ENCODE assay signal across 8 cellular contexts in genomic region chr5:93578813-93579560, GRCh38. TPM values are rescaled to one million over a fixed set of nuclear protein-coding genes. Genes with fewer than 3 reads are reported as not detected.
A peak's percentile ranks its signal among the peaks of the same experiment; 100 is the strongest.
DNase-seq lines count a peak whose midpoint lies in the region; ATAC-seq lines count a peak whose summit lies in the region.

No MANE protein-coding gene starts in this region.

- peaks cover 83% of the 10 kb centered on the region for H3K27me3 ChIP-seq in mucosa of stomach (ENCODE audit: control insufficient read depth, insufficient read depth, low read length)

- peak overlapping the region; percentile 0 for H3K4me3 ChIP-seq in mucosa of stomach (ENCODE audit: low read length)

- intact Hi-C loops in Right ventricle myocardium inferior (cut with DNase I): no loop called here
- intact Hi-C loops in Right ventricle myocardium superior (cut with DNase I): no loop called here

- peaks cover 25% of the 10 kb centered on the region for H3K4me1 ChIP-seq in mucosa of stomach (ENCODE audit: control insufficient read depth, insufficient read depth, low read length)

- H3K9me3 ChIP-seq in mucosa of stomach (ENCODE audit: control insufficient read depth, low read length): no peaks in the 10 kb centered on the region

- no peak for ATAC-seq in Right ventricle myocardium inferior
- no peak for ATAC-seq in Right ventricle myocardium superior (ENCODE audit: poor library complexity)
- no peak for ATAC-seq in GM18861 (IDR thresholded peaks at IDR 0.05; ENCODE audit: unreplicated experiment)
- ATAC-seq in HG02938 (IDR thresholded peaks at IDR 0.05; ENCODE audit: unreplicated experiment): no peak
- ATAC-seq in GM18520 (IDR thresholded peaks at IDR 0.05; ENCODE audit: unreplicated experiment): no peak

- peak overlapping the region; percentile 51 for H3K9ac ChIP-seq in mucosa of stomach (ENCODE audit: low read length)

- no peaks in the 10 kb centered on the region for H3K36me3 ChIP-seq in mucosa of stomach (ENCODE audit: control insufficient read depth, insufficient read depth, low read length)

- DNase-seq in Right ventricle myocardium inferior (ENCODE audit: missing footprints): peak; percentile 60
- DNase-seq in Right ventricle myocardium superior: no peak
- DNase-seq in dedifferentiated amniotic fluid mesenchymal stem cell (ENCODE audit: extremely low spot score): peak; percentile 43
- DNase-seq in iPS-NIHi7 (ENCODE audit: extremely low spot score): no peak

RNA-seq across cellular contexts. Expression of gene NR2F1-AS1, which starts 2.0 kb away (rescaled TPM):
- total RNA-seq in Right ventricle myocardium inferior: 0.60 TPM
- total RNA-seq in Right ventricle myocardium superior: 0.22 TPM

RNA-seq across cellular contexts. Expression of gene NR2F1, which starts 4.0 kb away (rescaled TPM):
- total RNA-seq in Right ventricle myocardium inferior: 1.3 TPM
- 0.70 TPM for total RNA-seq in Right ventricle myocardium superior

Comparison
In these comparisons a context has a peak if more than half of its experiments do, and no peak if none do; other contexts are left out.
1. DNase-seq: peak in Right ventricle myocardium inferior (single experiment) and dedifferentiated amniotic fluid mesenchymal stem cell (single experiment); none in Right ventricle myocardium superior (single experiment) and iPS-NIHi7 (single experiment).